Comparison of ENCODE assay signal across 9 cellular contexts in the genomic region with DNA sequence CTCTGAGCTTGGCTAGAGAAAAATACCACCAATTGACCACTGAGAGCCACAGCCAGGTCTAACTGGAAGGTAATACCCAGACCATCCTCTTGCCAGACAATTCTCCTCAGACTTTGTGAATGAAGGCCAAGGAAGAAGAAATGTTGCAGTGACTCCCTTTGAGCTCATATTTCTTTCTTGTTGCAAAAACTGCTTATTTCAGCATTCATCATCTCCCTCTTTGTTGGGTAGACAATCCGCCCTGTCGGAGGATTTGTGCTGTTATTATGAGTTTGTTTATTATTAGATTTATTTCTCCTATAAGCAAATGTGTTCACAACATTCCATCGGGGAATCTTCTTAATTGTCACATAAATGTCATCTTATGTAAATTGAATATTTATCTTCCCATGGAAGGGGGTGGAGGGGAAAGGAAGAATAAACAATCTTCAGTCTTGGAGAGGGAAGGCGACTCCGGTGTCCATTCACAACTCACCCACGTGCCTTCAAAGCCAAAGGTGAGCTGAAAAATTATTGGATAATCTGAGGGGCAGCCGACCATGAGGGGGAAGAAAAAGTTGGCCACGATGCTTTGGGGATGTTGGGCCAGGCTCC. TPM values are rescaled to one million over a fixed set of nuclear protein-coding genes. Genes with fewer than 3 reads are reported as not detected.
DNase-seq lines count a peak whose midpoint lies in the region; ATAC-seq, FAIRE-seq and TF ChIP-seq lines count a peak whose summit lies in the region.
"Had no signal": no experiment of that assay in that cellular context is flagged by ENCODE, and none has a peak within 500 bp of the region (broad histone marks: within the 10 kb centered on the region; RNA-seq: fewer than 3 reads in every experiment).

No MANE protein-coding gene starts in this region.

- no peaks in the 10 kb centered on the region for H3K36me3 ChIP-seq in mammary epithelial cell (ENCODE audit: insufficient read depth, low read length)

- TF ChIP-seq POLR2A in A549 (IDR thresholded peaks at IDR 0.05; ENCODE audit: low read length): no peak

- CTCF ChIA-PET in A549 (lab: Yijun Ruan, JAX): interaction anchor here (0.7 to 13.2 kb wide), 11 partner anchors 9 to 220 kb away, joined by 3 to 149 read pairs (median 5); a partner anchor contains a TSS
- CTCF ChIA-PET in mammary epithelial cell (lab: Charles Lee; ENCODE audit: low non-redundant PET): no interaction called here

- POLR2A ChIA-PET in A549 (lab: Yijun Ruan, JAX): interaction anchor here (0.6 to 5.8 kb wide), 11 partner anchors 10 to 381 kb away, joined by 3 to 77 read pairs (median 9); a partner anchor contains a TSS

- H3K4me2 ChIP-seq in A549 (peak overlapping the region; percentile 97), mammary epithelial cell (ENCODE audit: insufficient read depth, low read depth, low read length) (peak overlapping the region; percentile 99)

- in situ Hi-C loops in mammary epithelial cell (cut with MboI; ENCODE audit: low sequenced_read_pairs in 2 of 2): loop anchor here in 1 of 2 donors (10.0 kb wide), 1 partner anchor 109 kb away; a partner anchor contains a TSS

- WGBS in A549 (ENCODE audit: missing lambda C conversion rate): 28% methylated on average over 8 of the region's 8 CpGs
- 33% methylated on average over 7 of the region's 8 CpGs for WGBS in mammary epithelial cell (ENCODE audit: low coverage, missing lambda C conversion rate)

- H3K4me3 Mint-ChIP-seq in IgD-negative memory B cell: peak overlapping the region; percentile 98 to 100 (median 99)

- no TSS peak for BruUV-seq in mammary epithelial cell (replicated peaks; lab: Mats Ljungman, UMichigan)

- H3K4me3 ChIP-seq in A549 (peak overlapping the region; percentile 82), mammary epithelial cell (replicated peaks in 1 of 3; ENCODE audit: insufficient read depth in 1 of 3, low read depth in 2 of 3, low read length in 3 of 3) (peak overlapping the region in 2 of 3 experiments; percentile 65 to 91), mononuclear cell (ENCODE audit: low read length) (peak overlapping the region; percentile 65)

- no peaks in the 10 kb centered on the region for H3K27me3 Mint-ChIP-seq in IgD-negative memory B cell

- no peaks in the 10 kb centered on the region for H3K9me3 Mint-ChIP-seq in IgD-negative memory B cell

- H3K79me2 ChIP-seq in mammary epithelial cell (ENCODE audit: insufficient read depth, low read length): peaks cover 20% of the 10 kb centered on the region

- H3K36me3 Mint-ChIP-seq in IgD-negative memory B cell: no peaks in the 10 kb centered on the region

- no peak for DNase-seq in A549 (ENCODE audit: low read depth in 1 of 2, low spot score in 1 of 2)
- DNase-seq in mammary epithelial cell: no peak
- DNase-seq in NCI-H2081 (lab: John Stamatoyannopoulos, UW): no peak
- no peak for DNase-seq in NK-92 treated with Interleukin-12 subunit alpha and Interleukin-12 subunit beta, amount 100 ng/mL, for 24 hours (lab: John Stamatoyannopoulos, UW)

- TF ChIP-seq EP300 in A549 (IDR thresholded peaks at IDR 0.05): no peak

- ATAC-seq in A549 (no peak), HG03432 (IDR thresholded peaks at IDR 0.05; ENCODE audit: unreplicated experiment) (no peak), HG03135 (IDR thresholded peaks at IDR 0.05; ENCODE audit: unreplicated experiment) (no peak)

- dilution Hi-C loops in mammary epithelial cell (cut with HindIII; ENCODE audit: low sequenced_read_pairs): no loop called here

- TF ChIP-seq RAD21 in A549 (conservative IDR thresholded peaks at IDR 0.05 in 1 of 2, IDR thresholded peaks at IDR 0.05 in 1 of 2): no peak

- intact Hi-C loops in mammary epithelial cell (cut with micrococcal nuclease): loop anchor here (2.0 kb wide), 1 partner anchor 13 kb away; no protein-coding TSS in a partner anchor

- H3K4me1 ChIP-seq in A549: peaks cover 24% of the 10 kb centered on the region
- H3K4me1 ChIP-seq in mammary epithelial cell (ENCODE audit: insufficient read depth, low read length): peaks cover 17% of the 10 kb centered on the region
- H3K4me1 ChIP-seq in mononuclear cell (ENCODE audit: insufficient read depth, low read length): peaks cover 16% of the 10 kb centered on the region

- H3K9me3 ChIP-seq in A549 (no peaks in the 10 kb centered on the region), mammary epithelial cell (replicated peaks; ENCODE audit: insufficient read depth, low read length) (no peaks in the 10 kb centered on the region), mononuclear cell (ENCODE audit: low read depth, low read length) (no peaks in the 10 kb centered on the region)

- no peak for FAIRE-seq in A549 (lab: Jason Lieb, UNC)
- FAIRE-seq: GM18507 had no signal

- H3K27ac Mint-ChIP-seq in IgD-negative memory B cell: peak overlapping the region; percentile 100

- TF ChIP-seq CTCF in A549 (IDR thresholded peaks at IDR 0.05) (no peak), mammary epithelial cell (conservative IDR thresholded peaks at IDR 0.05 in 1 of 2, IDR thresholded peaks at IDR 0.05 in 1 of 2; ENCODE audit: extremely low read depth in 1 of 2, insufficient read depth in 1 of 2, low read depth in 1 of 2, low read length in 2 of 2) (no peak)

- H3K27ac ChIP-seq in A549 (peak overlapping the region; percentile 99 to 100), mammary epithelial cell (ENCODE audit: insufficient read depth, low read depth, low read length) (no peak overlapping the region)

- H2AFZ ChIP-seq in mammary epithelial cell (ENCODE audit: low read depth, low read length): peak overlapping the region; percentile 87

- H3K27me3 ChIP-seq in mammary epithelial cell (ENCODE audit: insufficient read depth, low read length) (no peaks in the 10 kb centered on the region), mononuclear cell (ENCODE audit: insufficient read depth, low read length) (no peaks in the 10 kb centered on the region)

- H3K4me1 Mint-ChIP-seq in IgD-negative memory B cell: peaks cover 23 to 25% (median 25%) of the 10 kb centered on the region in 3 donors

- no peaks in the 10 kb centered on the region for H4K20me1 ChIP-seq in mammary epithelial cell (ENCODE audit: insufficient read depth, low read length)

- no peak overlapping the region for H3K9ac ChIP-seq in mammary epithelial cell (ENCODE audit: insufficient read depth, low read length)

TF ChIP-seq in A549, 52 proteins besides CTCF, POLR2A, EP300 and RAD21 (continues in another document):
- TF ChIP-seq, protein P1, sequence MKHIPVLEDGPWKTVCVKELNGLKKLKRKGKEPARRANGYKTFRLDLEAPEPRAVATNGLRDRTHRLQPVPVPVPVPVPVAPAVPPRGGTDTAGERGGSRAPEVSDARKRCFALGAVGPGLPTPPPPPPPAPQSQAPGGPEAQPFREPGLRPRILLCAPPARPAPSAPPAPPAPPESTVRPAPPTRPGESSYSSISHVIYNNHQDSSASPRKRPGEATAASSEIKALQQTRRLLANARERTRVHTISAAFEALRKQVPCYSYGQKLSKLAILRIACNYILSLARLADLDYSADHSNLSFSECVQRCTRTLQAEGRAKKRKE (CRISPR knock-in tag; IDR thresholded peaks at IDR 0.05; ENCODE audit: low read depth): 0 out of 2 replicates have a peak, but pooled peaks have one; percentile 38
- TF ChIP-seq SREBF2 (IDR thresholded peaks at IDR 0.05) (no peak), MAFK (IDR thresholded peaks at IDR 0.05; ENCODE audit: partially characterized antibody) (peak; percentile 86), JUN (IDR thresholded peaks at IDR 0.05) (no peak), NR3C1 (IDR thresholded peaks at IDR 0.05) (no peak), HOXB5 (CRISPR knock-in tag; IDR thresholded peaks at IDR 0.05) (no peak), HOXA7 (CRISPR knock-in tag; IDR thresholded peaks at IDR 0.05) (0 out of 2 replicates have a peak, but pooled peaks have one; percentile 16), ZFP36 (IDR thresholded peaks at IDR 0.05; ENCODE audit: borderline replicate concordance, partially characterized antibody) (no peak), FOSB (CRISPR knock-in tag; IDR thresholded peaks at IDR 0.05) (peak; percentile 48; the same call in 1 of the 2 replicates), CBX2 (IDR thresholded peaks at IDR 0.05; ENCODE audit: borderline replicate concordance, low read depth) (no peak), TP53 (CRISPR knock-in tag; IDR thresholded peaks at IDR 0.05) (no peak), MYC (IDR thresholded peaks at IDR 0.05; ENCODE audit: borderline replicate concordance, low read length) (no peak), TFCP2L1 (CRISPR knock-in tag; IDR thresholded peaks at IDR 0.05) (no peak), FOXS1 (CRISPR knock-in tag; IDR thresholded peaks at IDR 0.05) (no peak), SMC3 (IDR thresholded peaks at IDR 0.05) (no peak), EHMT2 (IDR thresholded peaks at IDR 0.05; ENCODE audit: low read depth) (no peak), BHLHE40 (IDR thresholded peaks at IDR 0.05; ENCODE audit: low read depth, low read length) (no peak), ZSCAN20 (CRISPR knock-in tag; IDR thresholded peaks at IDR 0.05) (no peak)
- TF ChIP-seq, protein P2, sequence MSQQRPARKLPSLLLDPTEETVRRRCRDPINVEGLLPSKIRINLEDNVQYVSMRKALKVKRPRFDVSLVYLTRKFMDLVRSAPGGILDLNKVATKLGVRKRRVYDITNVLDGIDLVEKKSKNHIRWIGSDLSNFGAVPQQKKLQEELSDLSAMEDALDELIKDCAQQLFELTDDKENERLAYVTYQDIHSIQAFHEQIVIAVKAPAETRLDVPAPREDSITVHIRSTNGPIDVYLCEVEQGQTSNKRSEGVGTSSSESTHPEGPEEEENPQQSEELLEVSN (IDR thresholded peaks at IDR 0.05; ENCODE audit: borderline replicate concordance, low read depth): no peak
- TF ChIP-seq, protein P3, sequence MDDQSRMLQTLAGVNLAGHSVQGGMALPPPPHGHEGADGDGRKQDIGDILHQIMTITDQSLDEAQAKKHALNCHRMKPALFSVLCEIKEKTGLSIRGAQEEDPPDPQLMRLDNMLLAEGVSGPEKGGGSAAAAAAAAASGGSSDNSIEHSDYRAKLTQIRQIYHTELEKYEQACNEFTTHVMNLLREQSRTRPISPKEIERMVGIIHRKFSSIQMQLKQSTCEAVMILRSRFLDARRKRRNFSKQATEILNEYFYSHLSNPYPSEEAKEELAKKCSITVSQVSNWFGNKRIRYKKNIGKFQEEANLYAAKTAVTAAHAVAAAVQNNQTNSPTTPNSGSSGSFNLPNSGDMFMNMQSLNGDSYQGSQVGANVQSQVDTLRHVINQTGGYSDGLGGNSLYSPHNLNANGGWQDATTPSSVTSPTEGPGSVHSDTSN (IDR thresholded peaks at IDR 0.05): no peak

RNA-seq across cellular contexts. Expression of a gene that starts 1.8 kb away (rescaled TPM):
- polyA plus RNA-seq in A549 (2011; rRNA removed): 21.7 and 24.0 TPM in 2 replicates
- 21.2 and 29.1 TPM in 2 replicates for polyA plus RNA-seq in A549 (2012; cell fraction: cytosol; rRNA removed)
- 30.8 and 36.0 TPM in 2 replicates for polyA plus RNA-seq in A549 (2012; cell fraction: nucleus; rRNA removed)
- polyA plus RNA-seq in A549 (2017; fragmentation: RNase III; extraction: RNeasy Plus Mini Kit Qiagen cat#74134 plus additional on column Dnase treatment): 23.7 to 27.1 TPM (median 27.0 TPM) in 3 replicates
- polyA minus RNA-seq in A549 (2011; rRNA and poly(A)+ RNA removed): 48.2 and 50.5 TPM in 2 replicates
- polyA plus RNA-seq in IgD-negative memory B cell: 46.7 TPM
- 10 to 100 TPM; 41.2 to 49.6 TPM for total RNA-seq in mammary epithelial cell
- 23.5 TPM for polyA plus RNA-seq in mammary epithelial cell
- polyA minus RNA-seq in mammary epithelial cell: 50.6 TPM
- 51.3 TPM for total RNA-seq in mononuclear cell
